Comparison of ENCODE assay signal across 22 cellular contexts in the genomic region with DNA sequence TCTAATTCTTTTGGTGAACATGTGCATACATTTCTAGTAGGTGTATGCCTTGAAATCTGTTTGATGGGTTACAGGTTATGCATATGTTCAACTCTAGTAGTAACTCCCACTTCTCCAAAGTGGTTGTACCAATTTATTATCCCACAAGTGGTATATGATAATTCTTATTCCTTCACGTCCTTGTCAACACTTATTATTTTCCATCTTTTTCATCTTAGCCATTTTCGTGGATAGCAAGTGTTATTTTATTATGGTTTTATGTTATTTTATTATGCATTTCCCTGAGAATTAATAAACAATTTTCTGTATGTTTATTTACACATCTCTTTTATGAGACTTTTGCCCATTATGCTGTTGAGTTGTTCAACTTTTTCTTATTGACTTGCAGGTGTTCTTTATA. TPM values are rescaled to one million over a fixed set of nuclear protein-coding genes. Genes with fewer than 3 reads are reported as not detected.
A peak's percentile ranks its signal among the peaks of the same experiment; 100 is the strongest.
DNase-seq lines count a peak whose midpoint lies in the region; ATAC-seq, FAIRE-seq and TF ChIP-seq lines count a peak whose summit lies in the region.
"Had no signal": no experiment of that assay in that cellular context is flagged by ENCODE, and none has a peak within 500 bp of the region (broad histone marks: within the 10 kb centered on the region; RNA-seq: fewer than 3 reads in every experiment).

No MANE protein-coding gene starts in this region.

- H3K4me1 ChIP-seq in A549 (peaks cover 68% of the 10 kb centered on the region), K562 (replicated peaks in 1 of 2; ENCODE audit: control insufficient read depth in 2 of 2, insufficient read depth in 2 of 2, low read length in 2 of 2) (0 out of 5 replicates have a peak, but pooled peaks cover 0 to 3% of the 10 kb centered on the region in 2 experiments)
- H3K4me1 ChIP-seq: BE2C had no signal

- peaks cover 23% of the 10 kb centered on the region for H3K9me3 ChIP-seq in A549
- no peaks in the 10 kb centered on the region for H3K9me3 ChIP-seq in K562 (replicated peaks; ENCODE audit: control insufficient read depth, insufficient read depth, low read depth, low read length)
- H3K9me3 ChIP-seq: BE2C had no signal

- H3K4me3 ChIP-seq in A549 = no peak overlapping the region
- H3K4me3 ChIP-seq in K562 = no peak overlapping the region
- H3K4me3 ChIP-seq: BLaER1 treated with 17β-estradiol and CSF1 and Interleukin-3, amounts not matched to agents 10 nM and 100 nM; GM12878; GM23338 had no signal

- TF ChIP-seq CTCF in A549 (IDR thresholded peaks at IDR 0.05) (no peak), Calu3 (IDR thresholded peaks at IDR 0.05; ENCODE audit: unreplicated experiment) (no peak), K562 (IDR thresholded peaks at IDR 0.05 in 2 of 3, conservative IDR thresholded peaks at IDR 0.05 in 1 of 3; ENCODE audit: insufficient read depth in 2 of 3, low read depth in 1 of 3, low read length in 3 of 3) (no peak)

- intact Hi-C loops in Calu3 (cut with micrococcal nuclease; ENCODE audit: unreplicated experiment) (no loop called here), K562 (cut with micrococcal nuclease) (no loop called here)

- no peak for DNase-seq in A549 (ENCODE audit: low read depth in 1 of 2, low spot score in 1 of 2)
- no peak for DNase-seq in Calu3
- no peak for DNase-seq in K562 (ENCODE audit: extremely low read depth in 1 of 4, low spot score in 3 of 4)
- no peak for DNase-seq in KG1 (lab: John Stamatoyannopoulos, UW)
- DNase-seq in HuH-7 (ENCODE audit: low spot score) = no peak
- no peak for DNase-seq in NCI-H1436 (lab: John Stamatoyannopoulos, UW)
- no peak for DNase-seq in DMS53 treated with DMSO at 0.1 percent for 48 hours (lab: John Stamatoyannopoulos, UW; ENCODE audit: unreplicated experiment)
- DNase-seq: ACHN; AML-193; BE2C; CD4-positive, alpha-beta T cell; CD8-positive, alpha-beta memory T cell; DMS53; DND-41; GDM1; H9 had no signal

- H3K27me3 Mint-ChIP-seq in Calu3 (ENCODE audit: unreplicated experiment) = no peaks in the 10 kb centered on the region
- H3K27me3 Mint-ChIP-seq: CD4-positive, alpha-beta T cell; CD8-positive, alpha-beta memory T cell had no signal

- no peaks in the 10 kb centered on the region for H3K27me3 ChIP-seq in K562 (ENCODE audit: control insufficient read depth in 2 of 2, insufficient read depth in 2 of 2, low read length in 2 of 2)
- H3K27me3 ChIP-seq: BE2C; BLaER1 treated with 17β-estradiol and CSF1 and Interleukin-3, amounts not matched to agents 10 nM and 100 nM had no signal

- H3K36me3 ChIP-seq in K562 (ENCODE audit: control insufficient read depth, insufficient read depth, low read length) = no peaks in the 10 kb centered on the region
- H3K36me3 ChIP-seq: BE2C; BLaER1 treated with 17β-estradiol and CSF1 and Interleukin-3, amounts not matched to agents 10 nM and 100 nM had no signal

- no peak overlapping the region for H3K4me3 Mint-ChIP-seq in Calu3 (ENCODE audit: low read depth, unreplicated experiment)
- H3K4me3 Mint-ChIP-seq: CD14-positive monocyte; CD4-positive, alpha-beta T cell; CD8-positive, alpha-beta memory T cell; GM23338; H9 had no signal

- no peaks in the 10 kb centered on the region for H3K9me1 ChIP-seq in K562 (ENCODE audit: control insufficient read depth, insufficient read depth, low read length)

- in situ Hi-C loops in K562 (cut with MboI) = no loop called here

- BruUV-seq in Calu3 (replicated peaks; lab: Mats Ljungman, UMichigan) = no TSS peak
- BruUV-seq in K562 (replicated peaks; lab: Mats Ljungman, UMichigan) = no TSS peak

- peak overlapping the region; percentile 65 to 100; a peak in 4 of 6 replicates for H3K27ac ChIP-seq in A549
- H3K27ac ChIP-seq in K562 (ENCODE audit: extremely low read depth, low read depth, low read length) = no peak overlapping the region
- H3K27ac ChIP-seq: BLaER1 treated with 17β-estradiol and CSF1 and Interleukin-3, amounts not matched to agents 10 nM and 100 nM had no signal

- peak overlapping the region; percentile 42 for H3K27ac Mint-ChIP-seq in Calu3 (ENCODE audit: unreplicated experiment)
- H3K27ac Mint-ChIP-seq: CD14-positive monocyte; CD4-positive, alpha-beta T cell; GM23338; H9 had no signal

- H3K79me2 ChIP-seq in K562 (ENCODE audit: control insufficient read depth, insufficient read depth, low read length) = no peaks in the 10 kb centered on the region

- no peaks in the 10 kb centered on the region for H4K20me1 ChIP-seq in K562 (replicated peaks; ENCODE audit: control insufficient read depth, insufficient read depth, low read length)
- H4K20me1 ChIP-seq: BLaER1 treated with 17β-estradiol and CSF1 and Interleukin-3, amounts not matched to agents 10 nM and 100 nM had no signal

- peak; percentile 78 for FAIRE-seq in A549 (lab: Jason Lieb, UNC)
- no peak for FAIRE-seq in K562 (lab: Jason Lieb, UNC)
- peak; percentile 46 for FAIRE-seq in endometrium (lab: Jason Lieb, UNC)
- FAIRE-seq: GM12878 had no signal

- TF ChIP-seq RAD21 in A549 (conservative IDR thresholded peaks at IDR 0.05 in 1 of 2, IDR thresholded peaks at IDR 0.05 in 1 of 2) = no peak
- TF ChIP-seq RAD21 in K562 (CRISPR knock-in tag; conservative IDR thresholded peaks at IDR 0.05 in 1 of 2, IDR thresholded peaks at IDR 0.05 in 1 of 2) = no peak

- no peaks in the 10 kb centered on the region for H3K36me3 Mint-ChIP-seq in Calu3 (ENCODE audit: insufficient read depth, unreplicated experiment)
- H3K36me3 Mint-ChIP-seq: CD14-positive monocyte had no signal

- H3K4me2 ChIP-seq in A549 = no peak overlapping the region
- H3K4me2 ChIP-seq in K562 (ENCODE audit: insufficient read depth, low read length) = no peak overlapping the region
- H3K4me2 ChIP-seq: BLaER1 treated with 17β-estradiol and CSF1 and Interleukin-3, amounts not matched to agents 10 nM and 100 nM; GM23338 had no signal

- POLR2A ChIA-PET in A549 (lab: Yijun Ruan, JAX) = no interaction called here
- POLR2A ChIA-PET in K562 (lab: Yijun Ruan, JAX) = no interaction called here

- H3K4me1 Mint-ChIP-seq in Calu3 (ENCODE audit: low read depth, unreplicated experiment) = peaks cover 18% of the 10 kb centered on the region

- CTCF ChIA-PET in A549 (lab: Yijun Ruan, JAX) = no interaction called here
- CTCF ChIA-PET in Calu3 (lab: Charles Lee) = no interaction called here
- CTCF ChIA-PET in K562 (lab: Yijun Ruan, JAX; ENCODE audit: low intra/inter-chr PET ratio) = no interaction called here

- no peak overlapping the region for H2AFZ ChIP-seq in K562 (ENCODE audit: low read depth, low read length)
- H2AFZ ChIP-seq: GM23338 had no signal

- no peaks in the 10 kb centered on the region for H3K9me3 Mint-ChIP-seq in Calu3 (ENCODE audit: low read depth, unreplicated experiment)
- H3K9me3 Mint-ChIP-seq: GM23338, H9 had no signal

- TF ChIP-seq EP300 in A549 (IDR thresholded peaks at IDR 0.05) (no peak), K562 (IDR thresholded peaks at IDR 0.05; ENCODE audit: low read length) (no peak)

- H3K9ac ChIP-seq in K562 (ENCODE audit: insufficient read depth in 1 of 2, low read depth in 2 of 2, low read length in 2 of 2) = no peak overlapping the region
- H3K9ac ChIP-seq: BLaER1 treated with 17β-estradiol and CSF1 and Interleukin-3, amounts not matched to agents 10 nM and 100 nM had no signal

- 81% methylated on average over 2 of the region's 2 CpGs for WGBS in A549 (ENCODE audit: missing lambda C conversion rate)
- 36% methylated on average over 2 of the region's 2 CpGs for WGBS in K562 (ENCODE audit: insufficient coverage, low coverage, missing lambda C conversion rate)

- TF ChIP-seq POLR2A in A549 (IDR thresholded peaks at IDR 0.05; ENCODE audit: low read length) (no peak), K562 (conservative IDR thresholded peaks at IDR 0.05) (no peak)

- ATAC-seq in A549 (no peak), K562 (no peak)
- ATAC-seq: GM12878, GM23338, HCT116 had no signal

RNA-seq across cellular contexts. Expression of gene AMIGO2, which starts 11.2 kb away (rescaled TPM):
- polyA plus RNA-seq in A549 (2011; rRNA removed) = 636 and 690 TPM in 2 replicates
- polyA plus RNA-seq in A549 (2012; cell fraction: cytosol; rRNA removed) = 131 and 181 TPM in 2 replicates
- polyA plus RNA-seq in A549 (2012; cell fraction: nucleus; rRNA removed) = 104 and 164 TPM in 2 replicates
- polyA plus RNA-seq in A549 (2017; fragmentation: RNase III; extraction: RNeasy Plus Mini Kit Qiagen cat#74134 plus additional on column Dnase treatment) = 196 to 288 TPM (median 273 TPM) in 3 replicates
- polyA minus RNA-seq in A549 (2011; rRNA and poly(A)+ RNA removed) = 293 and 311 TPM in 2 replicates
- total RNA-seq in Calu3 (2022) = 27.0 and 66.2 TPM in 2 replicates
- total RNA-seq in K562 (2011; cell fraction: chromatin; rRNA removed; ENCODE audit: low replicate concordance) = 4.4 and 5.8 TPM in 2 replicates
- total RNA-seq in K562 (2011; cell fraction: nucleolus; rRNA removed) = 3.9 and 5.0 TPM in 2 replicates
- total RNA-seq in K562 (2011; cell fraction: nucleoplasm; rRNA removed) = 4.5 and 5.2 TPM in 2 replicates
- 3.6 and 3.8 TPM in 2 replicates for total RNA-seq in K562 (2014; rRNA removed)
- 3.6 and 4.7 TPM in 2 replicates for total RNA-seq in K562 (2014; rRNA removed; fragmentation: Illumina TruSeq; extraction: Trizol)
- total RNA-seq in K562 (2015; rRNA removed; fragmentation: Illumina TruSeq; extraction: Trizol) = 7.9 and 8.1 TPM in 2 replicates
- 3.5 and 3.7 TPM in 2 replicates for total RNA-seq in K562 (2021)
- 0.38 and 8.3 TPM in 2 replicates for polyA plus RNA-seq in K562 (2011; rRNA removed)
- polyA plus RNA-seq in K562 (2011; cell fraction: cytosol; rRNA removed) = 0.18 and 2.8 TPM in 2 replicates
- 0.39 and 6.3 TPM in 2 replicates for polyA plus RNA-seq in K562 (2011; cell fraction: nucleus; rRNA removed)
- polyA plus RNA-seq in K562 (2012) = 11.9 and 24.7 TPM in 2 replicates
- polyA plus RNA-seq in K562 (2014; fragmentation: Illumina TruSeq; extraction: Trizol) = 4.5 and 4.6 TPM in 2 replicates
- 1 to 10 TPM; 2.0 to 4.1 TPM for polyA plus RNA-seq in K562 (2014; fragmentation: Nextera tagmentation; extraction: Ambion mirVana)
- 2.5 and 3.8 TPM in 2 replicates for polyA plus RNA-seq in K562 (2014; rRNA removed)
- 0.45 and 7.9 TPM in 2 replicates for polyA minus RNA-seq in K562 (2011; rRNA and poly(A)+ RNA removed)
- polyA minus RNA-seq in K562 (2011; cell fraction: cytosol; rRNA and poly(A)+ RNA removed) = 4.2 TPM in 1 of 2 replicates, not detected in the other
- polyA minus RNA-seq in K562 (2011; cell fraction: nucleus; rRNA and poly(A)+ RNA removed) = 0.22 and 2.6 TPM in 2 replicates

RNA-seq across cellular contexts. Expression of gene PCED1B, which starts 11.6 kb away (rescaled TPM):
- 74.6 and 92.2 TPM in 2 replicates for polyA plus RNA-seq in A549 (2011; rRNA removed)
- 104 and 133 TPM in 2 replicates for polyA plus RNA-seq in A549 (2012; cell fraction: cytosol; rRNA removed)
- polyA plus RNA-seq in A549 (2012; cell fraction: nucleus; rRNA removed) = 247 TPM in 2 replicates
- polyA plus RNA-seq in A549 (2017; fragmentation: RNase III; extraction: RNeasy Plus Mini Kit Qiagen cat#74134 plus additional on column Dnase treatment) = 92.7 to 122 TPM (median 108 TPM) in 3 replicates
- 75.0 and 84.8 TPM in 2 replicates for polyA minus RNA-seq in A549 (2011; rRNA and poly(A)+ RNA removed)
- total RNA-seq in Calu3 (2022) = 2.1 and 4.1 TPM in 2 replicates
- 2.8 and 3.6 TPM in 2 replicates for total RNA-seq in K562 (2011; cell fraction: chromatin; rRNA removed; ENCODE audit: low replicate concordance)
- 2.3 and 3.0 TPM in 2 replicates for total RNA-seq in K562 (2011; cell fraction: nucleolus; rRNA removed)
- 2.9 and 4.0 TPM in 2 replicates for total RNA-seq in K562 (2011; cell fraction: nucleoplasm; rRNA removed)
- total RNA-seq in K562 (2014; rRNA removed) = 1.6 and 4.4 TPM in 2 replicates
- 2.5 and 2.7 TPM in 2 replicates for total RNA-seq in K562 (2014; rRNA removed; fragmentation: Illumina TruSeq; extraction: Trizol)
- 4.7 and 6.1 TPM in 2 replicates for total RNA-seq in K562 (2015; rRNA removed; fragmentation: Illumina TruSeq; extraction: Trizol)
- 7.2 and 7.4 TPM in 2 replicates for total RNA-seq in K562 (2021)
- 0.35 and 1.2 TPM in 2 replicates for polyA plus RNA-seq in K562 (2011; rRNA removed)
- 0.13 and 3.5 TPM in 2 replicates for polyA plus RNA-seq in K562 (2011; cell fraction: cytosol; rRNA removed)
- polyA plus RNA-seq in K562 (2011; cell fraction: nucleus; rRNA removed) = 0.24 and 3.2 TPM in 2 replicates
- polyA plus RNA-seq in K562 (2012) = 21.8 and 40.0 TPM in 2 replicates
- polyA plus RNA-seq in K562 (2014; fragmentation: Illumina TruSeq; extraction: Trizol) = 9.3 and 9.6 TPM in 2 replicates
- polyA plus RNA-seq in K562 (2014; fragmentation: Nextera tagmentation; extraction: Ambion mirVana) = 1 to 10 TPM; 1.2 to 1.5 TPM
- 6.6 and 8.6 TPM in 2 replicates for polyA plus RNA-seq in K562 (2014; rRNA removed)
- 0.09 and 1.3 TPM in 2 replicates for polyA minus RNA-seq in K562 (2011; rRNA and poly(A)+ RNA removed)
- polyA minus RNA-seq in K562 (2011; cell fraction: cytosol; rRNA and poly(A)+ RNA removed) = 1.1 TPM in 1 of 2 replicates, not detected in the other
- 0.54 TPM in 1 of 2 replicates, not detected in the other for polyA minus RNA-seq in K562 (2011; cell fraction: nucleus; rRNA and poly(A)+ RNA removed)

Comparison
In these comparisons a context has a peak if more than half of its experiments do, and no peak if none do; other contexts are left out.
1. Of the 35 proteins assayed by ChIP-seq in both K562 and A549: peak only in K562: none; only in A549: CHD4 and HDAC2; in both: ZFP36; in neither: 32.